ENCODE assay signal across 1 cellular context in the genomic region with DNA sequence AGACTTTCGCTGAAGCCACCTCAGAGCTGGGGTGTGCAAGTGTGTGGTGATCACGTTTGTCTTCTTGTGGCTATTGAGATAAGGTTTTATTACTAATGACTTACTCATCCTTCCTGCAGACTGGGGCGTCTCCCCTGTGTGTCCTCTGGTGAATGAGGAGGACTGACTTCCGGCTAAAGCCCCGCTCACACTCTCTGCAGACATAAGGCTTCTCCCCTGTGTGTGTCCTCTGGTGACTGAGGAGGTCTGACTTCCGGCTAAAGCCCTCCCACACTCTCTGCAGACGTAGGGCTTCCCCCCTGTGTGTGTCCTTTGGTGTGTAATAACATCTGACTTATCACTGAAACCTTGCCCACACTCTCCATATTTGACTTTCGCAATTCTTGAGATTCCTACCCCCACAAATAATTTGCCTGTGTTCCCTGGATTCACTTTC.
TF ChIP-seq lines count a peak whose summit lies in the region.

No MANE protein-coding gene starts in this region.

TF ChIP-seq in WTC11, 78 proteins besides CTCF, POLR2A, EP300 and RAD21 (continued from another document):
- TF ChIP-seq, protein P1, sequence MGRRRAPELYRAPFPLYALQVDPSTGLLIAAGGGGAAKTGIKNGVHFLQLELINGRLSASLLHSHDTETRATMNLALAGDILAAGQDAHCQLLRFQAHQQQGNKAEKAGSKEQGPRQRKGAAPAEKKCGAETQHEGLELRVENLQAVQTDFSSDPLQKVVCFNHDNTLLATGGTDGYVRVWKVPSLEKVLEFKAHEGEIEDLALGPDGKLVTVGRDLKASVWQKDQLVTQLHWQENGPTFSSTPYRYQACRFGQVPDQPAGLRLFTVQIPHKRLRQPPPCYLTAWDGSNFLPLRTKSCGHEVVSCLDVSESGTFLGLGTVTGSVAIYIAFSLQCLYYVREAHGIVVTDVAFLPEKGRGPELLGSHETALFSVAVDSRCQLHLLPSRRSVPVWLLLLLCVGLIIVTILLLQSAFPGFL (CRISPR knock-in tag; IDR thresholded peaks at IDR 0.05; ENCODE audit: borderline replicate concordance): no peak
- TF ChIP-seq, protein P2, sequence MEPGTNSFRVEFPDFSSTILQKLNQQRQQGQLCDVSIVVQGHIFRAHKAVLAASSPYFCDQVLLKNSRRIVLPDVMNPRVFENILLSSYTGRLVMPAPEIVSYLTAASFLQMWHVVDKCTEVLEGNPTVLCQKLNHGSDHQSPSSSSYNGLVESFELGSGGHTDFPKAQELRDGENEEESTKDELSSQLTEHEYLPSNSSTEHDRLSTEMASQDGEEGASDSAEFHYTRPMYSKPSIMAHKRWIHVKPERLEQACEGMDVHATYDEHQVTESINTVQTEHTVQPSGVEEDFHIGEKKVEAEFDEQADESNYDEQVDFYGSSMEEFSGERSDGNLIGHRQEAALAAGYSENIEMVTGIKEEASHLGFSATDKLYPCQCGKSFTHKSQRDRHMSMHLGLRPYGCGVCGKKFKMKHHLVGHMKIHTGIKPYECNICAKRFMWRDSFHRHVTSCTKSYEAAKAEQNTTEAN (CRISPR knock-in tag; IDR thresholded peaks at IDR 0.05): no peak
- TF ChIP-seq, protein P3, sequence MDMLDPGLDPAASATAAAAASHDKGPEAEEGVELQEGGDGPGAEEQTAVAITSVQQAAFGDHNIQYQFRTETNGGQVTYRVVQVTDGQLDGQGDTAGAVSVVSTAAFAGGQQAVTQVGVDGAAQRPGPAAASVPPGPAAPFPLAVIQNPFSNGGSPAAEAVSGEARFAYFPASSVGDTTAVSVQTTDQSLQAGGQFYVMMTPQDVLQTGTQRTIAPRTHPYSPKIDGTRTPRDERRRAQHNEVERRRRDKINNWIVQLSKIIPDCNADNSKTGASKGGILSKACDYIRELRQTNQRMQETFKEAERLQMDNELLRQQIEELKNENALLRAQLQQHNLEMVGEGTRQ (CRISPR knock-in tag; IDR thresholded peaks at IDR 0.05): no peak
